ENCODE assay signal across 17 cellular contexts in the genomic region with DNA sequence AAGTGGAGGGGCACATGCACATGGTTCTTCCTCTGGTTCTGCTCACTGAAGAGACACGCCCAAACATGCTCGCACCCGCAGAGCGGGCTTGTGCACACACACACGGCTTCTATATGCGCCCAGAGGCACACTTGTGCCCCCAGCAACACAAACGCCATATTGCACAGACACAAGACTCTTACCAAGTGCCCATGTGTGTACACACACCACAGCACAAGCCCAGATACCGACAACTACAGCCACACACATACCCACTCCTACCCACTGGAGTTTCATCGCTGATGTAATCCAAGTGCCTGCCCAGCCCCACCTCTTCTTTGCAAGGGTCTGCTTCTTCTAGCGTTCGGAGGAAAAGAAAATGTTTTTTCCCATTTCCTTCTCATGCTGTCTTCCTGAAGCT. TPM values are rescaled to one million over a fixed set of nuclear protein-coding genes. Genes with fewer than 3 reads are reported as not detected.
DNase-seq lines count a peak whose midpoint lies in the region; ATAC-seq and TF ChIP-seq lines count a peak whose summit lies in the region.
"Had no signal": no experiment of that assay in that cellular context is flagged by ENCODE, and none has a peak within 500 bp of the region (broad histone marks: within the 10 kb centered on the region; RNA-seq: fewer than 3 reads in every experiment).

No MANE protein-coding gene starts in this region.

- TF ChIP-seq CTCF in natural killer cell (IDR thresholded peaks at IDR 0.05): no peak

- CTCF ChIA-PET in activated CD4-positive, alpha-beta memory T cell treated with anti-CD3 and anti-CD28 coated beads, Interleukin-2, amount 10 ng/mL, durations not matched to agents 7 days and 5 days (lab: Charles Lee): interaction anchor here (1.5 to 4.0 kb wide), 6 partner anchors 29 to 72 kb away, joined by 4 to 31 read pairs (median 17); partner anchors contain the start of genes CD79B and ICAM2
- CTCF ChIA-PET in activated CD4-positive, alpha-beta memory T cell treated with anti-CD3 and anti-CD28 coated beads for 36 hours (lab: Charles Lee): interaction anchor here (0.7 to 3.1 kb wide), 7 partner anchors 16 to 158 kb away, joined by 3 to 48 read pairs (median 9); partner anchors contain the start of gene GH1

- intact Hi-C loops in activated CD4-positive, alpha-beta memory T cell treated with anti-CD3 and anti-CD28 coated beads for 36 hours (cut with micrococcal nuclease): loop anchor here (5.0 kb wide), 1 partner anchor 39 kb away; no protein-coding TSS in a partner anchor
- intact Hi-C loops in natural killer cell (cut with micrococcal nuclease): loop anchor here (2.0 kb wide), 1 partner anchor 33 kb away; no protein-coding TSS in a partner anchor

- POLR2A ChIA-PET in activated CD4-positive, alpha-beta memory T cell treated with anti-CD3 and anti-CD28 coated beads, Interleukin-2, amount 10 ng/mL, durations not matched to agents 7 days and 5 days (lab: Charles Lee): interaction anchor here (1.2 to 3.5 kb wide), 3 partner anchors 8 to 34 kb away, joined by 3 to 18 read pairs (median 6); partner anchors contain the start of gene ICAM2
- POLR2A ChIA-PET in activated CD4-positive, alpha-beta memory T cell treated with anti-CD3 and anti-CD28 coated beads for 36 hours (lab: Charles Lee): no interaction called here

- no peaks in the 10 kb centered on the region for H3K9me3 Mint-ChIP-seq in activated CD4-positive, alpha-beta memory T cell treated with anti-CD3 and anti-CD28 coated beads, Interleukin-2, amount 10 ng/mL, durations not matched to agents 7 days and 5 days
- no peaks in the 10 kb centered on the region for H3K9me3 Mint-ChIP-seq in activated CD4-positive, alpha-beta memory T cell treated with anti-CD3 and anti-CD28 coated beads for 36 hours
- H3K9me3 Mint-ChIP-seq in effector memory CD8-positive, alpha-beta T cell: no peaks in the 10 kb centered on the region
- no peaks in the 10 kb centered on the region for H3K9me3 Mint-ChIP-seq in natural killer cell

- peak overlapping the region; percentile 50 for H3K27ac Mint-ChIP-seq in activated CD4-positive, alpha-beta memory T cell treated with anti-CD3 and anti-CD28 coated beads, Interleukin-2, amount 10 ng/mL, durations not matched to agents 7 days and 5 days
- H3K27ac Mint-ChIP-seq in activated CD4-positive, alpha-beta memory T cell treated with anti-CD3 and anti-CD28 coated beads for 36 hours: no peak overlapping the region
- peak overlapping the region; percentile 91 to 97 for H3K27ac Mint-ChIP-seq in effector memory CD8-positive, alpha-beta T cell
- peak overlapping the region; percentile 67 to 90 for H3K27ac Mint-ChIP-seq in natural killer cell

- peaks cover 7% of the 10 kb centered on the region for H3K36me3 Mint-ChIP-seq in activated CD4-positive, alpha-beta memory T cell treated with anti-CD3 and anti-CD28 coated beads, Interleukin-2, amount 10 ng/mL, durations not matched to agents 7 days and 5 days (ENCODE audit: low read depth)
- H3K36me3 Mint-ChIP-seq in activated CD4-positive, alpha-beta memory T cell treated with anti-CD3 and anti-CD28 coated beads for 36 hours: no peaks in the 10 kb centered on the region
- peaks cover 10% of the 10 kb centered on the region for H3K36me3 Mint-ChIP-seq in effector memory CD8-positive, alpha-beta T cell (ENCODE audit: insufficient read depth)
- H3K36me3 Mint-ChIP-seq in natural killer cell: no peaks in the 10 kb centered on the region
- H3K36me3 Mint-ChIP-seq: CD14-positive monocyte had no signal

- H3K4me3 Mint-ChIP-seq in activated CD4-positive, alpha-beta memory T cell treated with anti-CD3 and anti-CD28 coated beads, Interleukin-2, amount 10 ng/mL, durations not matched to agents 7 days and 5 days: no peak overlapping the region
- no peak overlapping the region for H3K4me3 Mint-ChIP-seq in activated CD4-positive, alpha-beta memory T cell treated with anti-CD3 and anti-CD28 coated beads for 36 hours
- peak overlapping the region; percentile 82 to 88 for H3K4me3 Mint-ChIP-seq in effector memory CD8-positive, alpha-beta T cell
- H3K4me3 Mint-ChIP-seq in natural killer cell: peak overlapping the region; percentile 72

- H3K4me1 Mint-ChIP-seq in activated CD4-positive, alpha-beta memory T cell treated with anti-CD3 and anti-CD28 coated beads, Interleukin-2, amount 10 ng/mL, durations not matched to agents 7 days and 5 days: peaks cover 70% of the 10 kb centered on the region
- H3K4me1 Mint-ChIP-seq in activated CD4-positive, alpha-beta memory T cell treated with anti-CD3 and anti-CD28 coated beads for 36 hours (ENCODE audit: low read depth): peaks cover 27% of the 10 kb centered on the region
- peaks cover 51 to 52% of the 10 kb centered on the region in 2 donors for H3K4me1 Mint-ChIP-seq in effector memory CD8-positive, alpha-beta T cell (ENCODE audit: low read depth in 2 of 2)
- peaks cover 56 to 64% of the 10 kb centered on the region in 2 donors for H3K4me1 Mint-ChIP-seq in natural killer cell

- ATAC-seq in effector memory CD8-positive, alpha-beta T cell (replicated peaks): no peak
- ATAC-seq in natural killer cell: no peak
- ATAC-seq in GM18498 (IDR thresholded peaks at IDR 0.05; ENCODE audit: unreplicated experiment): no peak

- no peak for DNase-seq in activated CD4-positive, alpha-beta memory T cell treated with anti-CD3 and anti-CD28 coated beads, Interleukin-2, amount 10 ng/mL, durations not matched to agents 7 days and 5 days
- DNase-seq in activated CD4-positive, alpha-beta memory T cell treated with anti-CD3 and anti-CD28 coated beads for 36 hours: no peak
- DNase-seq in effector memory CD8-positive, alpha-beta T cell: no peak
- DNase-seq in natural killer cell (no peak), OCI-M1 (lab: John Stamatoyannopoulos, UW) (no peak), NCI-H1694 (lab: John Stamatoyannopoulos, UW) (no peak)
- DNase-seq in effector CD4-positive, alpha-beta T cell: no peak
- DNase-seq: 8988T, DMS79 treated with DMSO at 0.1 percent for 48 hours, GOT3, MV-4-11, NCI-H1417 treated with DMSO at 0.1 percent for 48 hours, NCI-H2081, NCI-H510A treated with DMSO at 0.1 percent for 48 hours had no signal

- peaks cover 6% of the 10 kb centered on the region for H3K27me3 Mint-ChIP-seq in activated CD4-positive, alpha-beta memory T cell treated with anti-CD3 and anti-CD28 coated beads, Interleukin-2, amount 10 ng/mL, durations not matched to agents 7 days and 5 days
- no peaks in the 10 kb centered on the region for H3K27me3 Mint-ChIP-seq in activated CD4-positive, alpha-beta memory T cell treated with anti-CD3 and anti-CD28 coated beads for 36 hours
- H3K27me3 Mint-ChIP-seq in effector memory CD8-positive, alpha-beta T cell: no peaks in the 10 kb centered on the region
- no peaks in the 10 kb centered on the region for H3K27me3 Mint-ChIP-seq in natural killer cell (ENCODE audit: low read depth in 2 of 2)

RNA-seq across cellular contexts. Expression of gene PRR29, which starts 6.5 kb away (rescaled TPM):
- 10 to 100 TPM; 12.0 to 15.1 TPM for total RNA-seq in activated CD4-positive, alpha-beta memory T cell treated with anti-CD3 and anti-CD28 coated beads, Interleukin-2, amount 10 ng/mL, durations not matched to agents 7 days and 5 days
- total RNA-seq in activated CD4-positive, alpha-beta memory T cell treated with anti-CD3 and anti-CD28 coated beads for 36 hours: 1 to 10 TPM; 2.0 to 3.4 TPM
- total RNA-seq in natural killer cell: 1 to 10 TPM in 2 of 3 donors, under 1 TPM in 1; 0.92 to 1.6 (median 1.6) TPM
- total RNA-seq: RPMI7951 had no signal

RNA-seq across cellular contexts. Expression of gene SCN4A, which starts 18.9 kb away (rescaled TPM):
- total RNA-seq in activated CD4-positive, alpha-beta memory T cell treated with anti-CD3 and anti-CD28 coated beads, Interleukin-2, amount 10 ng/mL, durations not matched to agents 7 days and 5 days: under 1 TPM; 0.08 to 0.13 TPM
- under 1 TPM; 0.33 to 0.75 TPM for total RNA-seq in activated CD4-positive, alpha-beta memory T cell treated with anti-CD3 and anti-CD28 coated beads for 36 hours
- under 1 TPM; 0.10 to 0.14 (median 0.14) TPM for total RNA-seq in natural killer cell
- total RNA-seq: RPMI7951 had no signal

RNA-seq across cellular contexts. Expression of gene ICAM2, which starts 28.8 kb away (rescaled TPM):
- total RNA-seq in activated CD4-positive, alpha-beta memory T cell treated with anti-CD3 and anti-CD28 coated beads, Interleukin-2, amount 10 ng/mL, durations not matched to agents 7 days and 5 days: 100 to 1,000 TPM; 118 to 122 TPM
- 10 to 100 TPM; 65.0 to 66.7 TPM for total RNA-seq in activated CD4-positive, alpha-beta memory T cell treated with anti-CD3 and anti-CD28 coated beads for 36 hours
- total RNA-seq in natural killer cell: 10 to 100 TPM; 73.2 to 91.0 (median 78.0) TPM
- total RNA-seq: RPMI7951 had no signal

RNA-seq across cellular contexts. Expression of gene CD79B, which starts 59.5 kb away (rescaled TPM):
- total RNA-seq in activated CD4-positive, alpha-beta memory T cell treated with anti-CD3 and anti-CD28 coated beads, Interleukin-2, amount 10 ng/mL, durations not matched to agents 7 days and 5 days: 10 to 100 TPM; 48.6 to 50.2 TPM
- total RNA-seq in activated CD4-positive, alpha-beta memory T cell treated with anti-CD3 and anti-CD28 coated beads for 36 hours: 10 to 100 TPM; 39.1 to 40.9 TPM
- total RNA-seq in natural killer cell: 10 to 100 TPM; 26.9 to 28.9 (median 27.2) TPM
- total RNA-seq: RPMI7951 had no signal

Comparison
In these comparisons a context has a peak if more than half of its experiments do, and no peak if none do; other contexts are left out.
1. H3K4me3 Mint-ChIP-seq: peak in effector memory CD8-positive, alpha-beta T cell (2 of 2) and natural killer cell (single experiment); none in activated CD4-positive, alpha-beta memory T cell treated with anti-CD3 and anti-CD28 coated beads, Interleukin-2, amount 10 ng/mL, durations not matched to agents 7 days and 5 days (single experiment) and activated CD4-positive, alpha-beta memory T cell treated with anti-CD3 and anti-CD28 coated beads for 36 hours (single experiment).